ENCODE assay signal across 1 cellular context in genomic region chr4:169115897-169116254, GRCh38.
TF ChIP-seq lines count a peak whose summit lies in the region.

No MANE protein-coding gene starts in this region.

TF ChIP-seq in A549, 52 proteins besides CTCF, POLR2A, EP300 and RAD21 (continued from another document):
- TF ChIP-seq REST (IDR thresholded peaks at IDR 0.05), result no peak
